21 cellular contexts compared by ENCODE assay signal in the genomic region with DNA sequence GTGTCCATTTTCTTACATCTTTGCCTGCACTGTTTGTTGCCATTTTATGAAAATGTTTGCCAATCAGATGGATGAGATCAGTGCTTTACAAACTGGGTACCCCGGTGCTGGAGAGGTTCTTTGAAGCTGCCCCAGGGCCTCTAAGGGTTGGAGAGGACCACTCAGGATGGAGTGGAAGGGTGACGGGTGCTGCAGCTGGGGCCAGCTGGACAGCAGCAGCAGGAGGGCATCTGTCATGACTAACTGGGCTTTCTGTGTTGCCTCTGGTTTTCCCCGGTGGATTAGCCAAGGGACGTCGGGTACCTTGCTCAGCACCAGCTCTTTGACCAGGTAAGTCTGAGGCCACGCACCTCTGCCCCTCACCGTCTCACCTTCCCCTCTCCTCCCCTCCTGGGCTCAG.
"Had no signal": no experiment of that assay in that cellular context is flagged by ENCODE, and none has a peak within 500 bp of the region (broad histone marks: within the 10 kb centered on the region; RNA-seq: fewer than 3 reads in every experiment).

No MANE protein-coding gene starts in this region.

- DNase-seq: effector CD4-positive, alpha-beta T cell; kidney; left cardiac atrium; left ventricle myocardium superior; mesendoderm; naive B cell; sigmoid colon; stimulated activated CD4-positive, alpha-beta T cell treated with anti-CD3 and anti-CD28 coated beads, Interleukin-2, amount 100 ng/mL, for 24 hours; stimulated activated CD4-positive, alpha-beta T cell treated with anti-CD3 and anti-CD28 coated beads, Interleukin-4, amount 100 ng/mL, for 4 hours; stimulated activated naive CD4-positive, alpha-beta T cell; stomach; substantia nigra; trophoblast cell had no signal

- H3K4me3 Mint-ChIP-seq: nephron had no signal

- H3K4me3 ChIP-seq: coronary artery, esophagus muscularis mucosa, gastroesophageal sphincter, sigmoid colon, skin epidermis, stomach, thoracic aorta had no signal

- H3K27ac Mint-ChIP-seq: nephron had no signal

- H3K27me3 ChIP-seq: esophagus muscularis mucosa, gastroesophageal sphincter, neutrophil, sigmoid colon, stomach had no signal

- H3K27ac ChIP-seq: coronary artery, epithelial cell of prostate, esophagus muscularis mucosa, gastroesophageal sphincter, neutrophil, sigmoid colon, skin epidermis, stomach, thoracic aorta had no signal

- H3K4me1 ChIP-seq: esophagus muscularis mucosa, gastroesophageal sphincter, sigmoid colon had no signal

- ATAC-seq: gastroesophageal sphincter, left cardiac atrium, left ventricle myocardium superior had no signal

- H3K9me3 ChIP-seq: esophagus muscularis mucosa, gastroesophageal sphincter, neutrophil, sigmoid colon, stomach, thoracic aorta had no signal

- H3K9me3 Mint-ChIP-seq: naive B cell, nephron had no signal

- H3K27me3 Mint-ChIP-seq: naive B cell had no signal
